22 cellular contexts compared by ENCODE assay signal in the genomic region with DNA sequence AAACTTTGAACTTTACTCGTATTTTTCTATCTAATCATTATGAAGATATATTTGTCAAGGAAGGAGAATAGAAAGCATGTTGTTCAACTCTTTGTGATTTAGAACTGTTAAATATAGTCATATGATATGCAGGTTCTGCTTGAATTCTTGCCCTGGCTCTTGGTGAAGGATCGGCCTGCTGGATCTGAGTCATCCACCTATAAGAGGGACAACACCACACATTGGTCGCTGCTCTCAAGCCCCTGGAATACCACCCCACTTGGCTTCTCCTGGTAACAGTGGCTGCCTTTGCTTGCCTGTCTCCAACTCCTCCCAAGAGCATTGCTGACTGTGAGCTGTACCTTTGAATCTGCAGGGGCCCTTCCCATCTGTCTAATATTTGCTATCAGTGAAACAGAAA.
"Had no signal": no experiment of that assay in that cellular context is flagged by ENCODE, and none has a peak within 500 bp of the region (broad histone marks: within the 10 kb centered on the region; RNA-seq: fewer than 3 reads in every experiment).

No MANE protein-coding gene starts in this region.

- H3K9me3 ChIP-seq: adrenal gland, neutrophil, ovary, prostate gland, tibial nerve had no signal

- H3K27me3 ChIP-seq: adrenal gland, cardiac muscle cell, neutrophil, ovary, tibial nerve had no signal

- H3K9me3 Mint-ChIP-seq: brain had no signal

- ATAC-seq: activated CD4-positive, alpha-beta T cell treated with anti-CD3 and anti-CD28 coated beads for 36 hours; left lobe of liver had no signal

- H3K4me3 Mint-ChIP-seq: activated CD4-positive, alpha-beta T cell treated with anti-CD3 and anti-CD28 coated beads for 36 hours; activated naive CD8-positive, alpha-beta T cell; brain; naive B cell; nephron progenitor cell had no signal

- H3K27me3 Mint-ChIP-seq: activated CD4-positive, alpha-beta T cell treated with anti-CD3 and anti-CD28 coated beads for 36 hours; activated naive CD8-positive, alpha-beta T cell had no signal

- H3K36me3 ChIP-seq: adrenal gland, cardiac muscle cell, neutrophil, ovary, prostate gland, tibial nerve had no signal

- DNase-seq: activated CD4-positive, alpha-beta T cell treated with anti-CD3 and anti-CD28 coated beads for 36 hours; activated CD4-positive, CD25-positive, alpha-beta regulatory T cell; activated effector memory CD4-positive, alpha-beta T cell treated with Interleukin-2 at 50 U/mL for 16 hours; activated naive CD4-positive, alpha-beta T cell treated with Interleukin-2 at 50 U/mL for 16 hours; adrenal gland; aorta; cortex of kidney; foreskin fibroblast; kidney glomerular epithelial cell; naive B cell; nephron progenitor cell; ovary; stimulated activated CD4-positive, alpha-beta T cell treated with anti-CD3 and anti-CD28 coated beads, Interleukin-2, amount 100 ng/mL, for 48 hours; stimulated activated naive CD4-positive, alpha-beta T cell treated with Interleukin-2 at 50 U/mL for 16 hours had no signal

- H3K4me1 ChIP-seq: adrenal gland, prostate gland, tibial nerve had no signal

- H3K4me1 Mint-ChIP-seq: activated CD4-positive, alpha-beta T cell treated with anti-CD3 and anti-CD28 coated beads for 36 hours; brain; naive B cell had no signal

- H3K27ac ChIP-seq: adrenal gland, cardiac muscle cell, neutrophil, ovary, prostate gland, tibial nerve had no signal

- H3K27ac Mint-ChIP-seq: activated CD4-positive, alpha-beta T cell treated with anti-CD3 and anti-CD28 coated beads for 36 hours; activated naive CD8-positive, alpha-beta T cell; brain; naive B cell; nephron progenitor cell had no signal

- H3K36me3 Mint-ChIP-seq: activated naive CD8-positive, alpha-beta T cell; brain; naive B cell had no signal

- H3K4me3 ChIP-seq: adrenal gland, cardiac muscle cell, lung, ovary, prostate gland, tibial nerve had no signal
